ENCODE assay signal across 23 cellular contexts in the genomic region with DNA sequence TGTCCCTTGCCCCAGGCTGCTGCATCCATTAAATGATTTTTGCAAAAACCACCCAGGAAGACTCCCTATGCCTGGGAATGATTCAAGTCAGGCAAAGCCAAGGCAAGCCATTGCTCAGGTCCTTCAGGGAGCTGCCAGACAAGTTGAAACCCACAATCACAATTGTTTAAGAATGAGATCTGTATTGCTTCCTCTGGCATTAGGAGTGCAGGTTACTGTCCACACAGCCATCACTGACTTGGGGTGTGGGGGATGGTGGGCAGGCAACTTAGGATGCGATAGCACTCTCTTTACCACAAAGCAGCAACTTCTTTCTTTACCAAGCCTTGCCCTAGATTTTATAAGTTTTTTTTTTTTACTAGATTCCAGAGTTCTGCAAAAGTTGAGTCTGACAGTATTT. TPM values are rescaled to one million over a fixed set of nuclear protein-coding genes. Genes with fewer than 3 reads are reported as not detected.
A peak's percentile ranks its signal among the peaks of the same experiment; 100 is the strongest.
DNase-seq lines count a peak whose midpoint lies in the region; ATAC-seq, FAIRE-seq and TF ChIP-seq lines count a peak whose summit lies in the region.
"Had no signal": no experiment of that assay in that cellular context is flagged by ENCODE, and none has a peak within 500 bp of the region (broad histone marks: within the 10 kb centered on the region; RNA-seq: fewer than 3 reads in every experiment).

No MANE protein-coding gene starts in this region.

- H3K9me1 ChIP-seq in IMR-90 (ENCODE audit: insufficient read depth, low read length), result peaks cover 6% of the 10 kb centered on the region; the same call in 1 of the 2 replicates

- DNase-seq in CD8-positive, alpha-beta memory T cell, result no peak
- no peak for DNase-seq in IMR-90
- no peak for DNase-seq in astrocyte (ENCODE audit: low read depth)
- DNase-seq in naive thymus-derived CD8-positive, alpha-beta T cell, result no peak
- DNase-seq in SK-N-SH, result no peak
- no peak for DNase-seq in DMS114 treated with DMSO at 0.1 percent for 48 hours (lab: John Stamatoyannopoulos, UW; ENCODE audit: unreplicated experiment)
- no peak for DNase-seq in hepatocyte (ENCODE audit: low spot score)
- DNase-seq: activated CD4-positive, alpha-beta T cell treated with anti-CD3 and anti-CD28 coated beads, Interleukin-2, amount 10 ng/mL, durations not matched to agents 24 days and 14 days; activated gamma-delta T cell treated with Interleukin-2 at 50 U/mL for 16 hours; DMS79; foreskin melanocyte; left cardiac atrium; midbrain; NCI-H1105 treated with DMSO at 0.1 percent for 48 hours; NCI-H2081; NCI-H446; Peyer's patch; stimulated activated CD4-positive, alpha-beta T cell treated with anti-CD3 and anti-CD28 coated beads, Interleukin-2, amount 100 ng/mL, for 24 hours; stimulated activated naive CD4-positive, alpha-beta T cell treated with Interleukin-2 at 50 U/mL for 16 hours; tibial artery had no signal

- H2BK20ac ChIP-seq in IMR-90 (ENCODE audit: low read depth, low read length), result no peak overlapping the region

- no peaks in the 10 kb centered on the region for H3K9me3 Mint-ChIP-seq in CD8-positive, alpha-beta memory T cell
- H3K9me3 Mint-ChIP-seq in astrocyte (ENCODE audit: unreplicated experiment), result no peaks in the 10 kb centered on the region
- H3K9me3 Mint-ChIP-seq in naive thymus-derived CD8-positive, alpha-beta T cell, result no peaks in the 10 kb centered on the region
- H3K9me3 Mint-ChIP-seq: activated CD4-positive, alpha-beta T cell treated with anti-CD3 and anti-CD28 coated beads, Interleukin-2, amount 10 ng/mL, durations not matched to agents 24 days and 14 days had no signal

- no peak overlapping the region for H3K9ac ChIP-seq in IMR-90 (ENCODE audit: low read depth, low read length)
- no peak overlapping the region for H3K9ac ChIP-seq in astrocyte (ENCODE audit: low read length)
- no peak overlapping the region for H3K9ac ChIP-seq in SK-N-SH

- BruUV-seq in IMR-90 (replicated peaks; lab: Mats Ljungman, UMichigan), result no TSS peak

- H3K56ac ChIP-seq in IMR-90 (ENCODE audit: extremely low read depth, insufficient read depth, low read length), result no peak overlapping the region

- peaks cover 10% of the 10 kb centered on the region for H3F3A ChIP-seq in SK-N-SH (replicated peaks; ENCODE audit: insufficient read depth)

- no peak for TF ChIP-seq POLR2A in IMR-90 (IDR thresholded peaks at IDR 0.05; ENCODE audit: low read depth, low read length)

- no peak overlapping the region for H3K18ac ChIP-seq in IMR-90 (ENCODE audit: low read depth, low read length)

- POLR2A ChIA-PET in CD8-positive, alpha-beta memory T cell (lab: Charles Lee), result no interaction called here
- POLR2A ChIA-PET in IMR-90 (lab: Charles Lee; ENCODE audit: unreplicated experiment), result no interaction called here
- POLR2A ChIA-PET in naive thymus-derived CD8-positive, alpha-beta T cell (lab: Charles Lee), result no interaction called here
- POLR2A ChIA-PET in SK-N-SH (lab: Yijun Ruan, JAX), result no interaction called here

- H2AK9ac ChIP-seq in IMR-90 (replicated peaks; ENCODE audit: low read depth, low read length, poor library complexity), result no peak overlapping the region

- TF ChIP-seq RAD21 in IMR-90 (IDR thresholded peaks at IDR 0.05; ENCODE audit: low read length), result no peak
- TF ChIP-seq RAD21 in SK-N-SH (IDR thresholded peaks at IDR 0.05; ENCODE audit: low read length), result no peak

- TF ChIP-seq CTCF in IMR-90 (conservative IDR thresholded peaks at IDR 0.05; ENCODE audit: low read depth, low read length), result no peak
- no peak for TF ChIP-seq CTCF in astrocyte (IDR thresholded peaks at IDR 0.05; ENCODE audit: insufficient read depth, low read depth, low read length)
- TF ChIP-seq CTCF in SK-N-SH (IDR thresholded peaks at IDR 0.05), result no peak
- no peak for TF ChIP-seq CTCF in hepatocyte (IDR thresholded peaks at IDR 0.05; ENCODE audit: poor library complexity)

- no peak overlapping the region for H2AK5ac ChIP-seq in IMR-90 (ENCODE audit: low read depth, low read length)

- H3K79me1 ChIP-seq in IMR-90 (ENCODE audit: low read depth in 1 of 2, low read length in 2 of 2), result peaks cover 35 to 60% of the 10 kb centered on the region in 2 experiments

- no peak overlapping the region for H4K91ac ChIP-seq in IMR-90 (ENCODE audit: insufficient read depth, low read depth, low read length)

- no peak overlapping the region for H3K4ac ChIP-seq in IMR-90 (ENCODE audit: low read depth, low read length)

- in situ Hi-C loops in IMR-90 (cut with MboI; ENCODE audit: low sequenced_read_pairs), result no loop called here

- H3K27me3 Mint-ChIP-seq in CD8-positive, alpha-beta memory T cell, result peaks cover 0 to 3% of the 10 kb centered on the region in 2 donors
- H3K27me3 Mint-ChIP-seq in astrocyte (ENCODE audit: low read depth, unreplicated experiment), result no peaks in the 10 kb centered on the region
- H3K27me3 Mint-ChIP-seq in naive thymus-derived CD8-positive, alpha-beta T cell, result no peaks in the 10 kb centered on the region
- H3K27me3 Mint-ChIP-seq: activated CD4-positive, alpha-beta T cell treated with anti-CD3 and anti-CD28 coated beads, Interleukin-2, amount 10 ng/mL, durations not matched to agents 24 days and 14 days had no signal

- no peaks in the 10 kb centered on the region for H3K9me3 ChIP-seq in CD8-positive, alpha-beta memory T cell (ENCODE audit: low read length)
- H3K9me3 ChIP-seq in IMR-90 (ENCODE audit: control insufficient read depth, insufficient read depth, low read length) (no peaks in the 10 kb centered on the region), astrocyte (ENCODE audit: insufficient read depth, low read depth, low read length) (no peaks in the 10 kb centered on the region), SK-N-SH (no peaks in the 10 kb centered on the region), hepatocyte (ENCODE audit: low read depth) (no peaks in the 10 kb centered on the region)
- H3K9me3 ChIP-seq: Peyer's patch, tibial artery had no signal

- peak overlapping the region; percentile 65; the same call in 1 of the 2 replicates for H3K23ac ChIP-seq in IMR-90 (ENCODE audit: low read depth, low read length)

- no peak overlapping the region for H3K4me2 ChIP-seq in IMR-90 (ENCODE audit: low read depth, low read length)
- no peak overlapping the region for H3K4me2 ChIP-seq in astrocyte (ENCODE audit: low read length)
- H3K4me2 ChIP-seq in SK-N-SH, result no peak overlapping the region
- no peak overlapping the region for H3K4me2 ChIP-seq in hepatocyte

- dilution Hi-C loops in IMR-90 (cut with HindIII; ENCODE audit: low sequenced_read_pairs, unreplicated experiment), result no loop called here

- H2BK15ac ChIP-seq in IMR-90 (ENCODE audit: low read depth, low read length), result no peak overlapping the region

- H3K27ac Mint-ChIP-seq in CD8-positive, alpha-beta memory T cell, result peak overlapping the region in 3 of 8 donors; percentile 9 to 55 (median 32)
- peak overlapping the region; percentile 9 for H3K27ac Mint-ChIP-seq in astrocyte (ENCODE audit: unreplicated experiment)
- peak overlapping the region in 6 of 10 donors; percentile 0 to 86 (median 50) for H3K27ac Mint-ChIP-seq in naive thymus-derived CD8-positive, alpha-beta T cell
- H3K27ac Mint-ChIP-seq: activated CD4-positive, alpha-beta T cell treated with anti-CD3 and anti-CD28 coated beads, Interleukin-2, amount 10 ng/mL, durations not matched to agents 24 days and 14 days had no signal

- no peak overlapping the region for H2BK120ac ChIP-seq in IMR-90 (ENCODE audit: low read depth, low read length)

- H4K8ac ChIP-seq in IMR-90 (ENCODE audit: low read depth in 2 of 2, low read length in 2 of 2), result no peak overlapping the region

- no peaks in the 10 kb centered on the region for H3K9me2 ChIP-seq in SK-N-SH
- H3K9me2 ChIP-seq in hepatocyte (replicated peaks; ENCODE audit: insufficient read depth), result no peaks in the 10 kb centered on the region

- H3K27ac ChIP-seq in CD8-positive, alpha-beta memory T cell (ENCODE audit: low read depth, low read length), result no peak overlapping the region
- H3K27ac ChIP-seq in IMR-90 (ENCODE audit: insufficient read depth, low read length) (no peak overlapping the region), astrocyte (ENCODE audit: low read depth, low read length) (no peak overlapping the region), SK-N-SH (ENCODE audit: low read depth in 2 of 2, low read length in 1 of 2) (no peak overlapping the region), hepatocyte (no peak overlapping the region)
- H3K27ac ChIP-seq: cardiac muscle cell, Peyer's patch, tibial artery had no signal

- no peak for TF ChIP-seq EP300 in SK-N-SH (IDR thresholded peaks at IDR 0.05; ENCODE audit: borderline replicate concordance in 1 of 2, low read depth in 1 of 2, low read length in 1 of 2)

- FAIRE-seq in astrocyte (lab: Jason Lieb, UNC), result no peak

- CTCF ChIA-PET in CD8-positive, alpha-beta memory T cell (lab: Charles Lee), result no interaction called here
- CTCF ChIA-PET in IMR-90 (lab: Yijun Ruan, JAX) (interaction anchor here (0.7 to 1.0 kb wide), 2 partner anchors 102 to 1212 kb away, joined by 3 to 4 read pairs; no protein-coding TSS in a partner anchor), SK-N-SH (lab: Yijun Ruan, JAX) (interaction anchor here (0.9 kb wide), 1 partner anchor 81 kb away, joined by 5 read pairs; the partner anchor contains the start of gene NCK1)

- no peak for ATAC-seq in IMR-90 (ENCODE audit: low read depth)
- no peak for ATAC-seq in naive thymus-derived CD8-positive, alpha-beta T cell

- intact Hi-C loops in IMR-90 (cut with micrococcal nuclease), result no loop called here

- peaks cover 69 to 87% (median 87%) of the 10 kb centered on the region in 3 donors for H3K4me1 Mint-ChIP-seq in CD8-positive, alpha-beta memory T cell
- peaks cover 29% of the 10 kb centered on the region for H3K4me1 Mint-ChIP-seq in astrocyte (ENCODE audit: low read depth, unreplicated experiment)
- H3K4me1 Mint-ChIP-seq in naive thymus-derived CD8-positive, alpha-beta T cell, result peaks cover 22 to 71% (median 57%) of the 10 kb centered on the region in 4 donors

- H3K14ac ChIP-seq in IMR-90 (replicated peaks; ENCODE audit: low read depth, low read length), result 0 out of 2 replicates have a peak overlapping the region, but pooled peaks have one; percentile 30

- WGBS in IMR-90 (ENCODE audit: extremely low coverage in 2 of 2, insufficient read length in 1 of 2), 2 experiments, result no CpG with 5 or more reads among the region's 1 CpG
- 100% methylated on average over 1 of the region's 1 CpG for WGBS in SK-N-SH (ENCODE audit: low lambda C conversion rate)
- 95% methylated on average over 1 of the region's 1 CpG for WGBS in hepatocyte (ENCODE audit: low lambda C conversion rate, missing lambda C conversion rate)

- no peak overlapping the region for H4K5ac ChIP-seq in IMR-90 (ENCODE audit: low read depth, low read length)

- no peaks in the 10 kb centered on the region for H3K27me3 ChIP-seq in CD8-positive, alpha-beta memory T cell (ENCODE audit: insufficient read depth, low read length, poor library complexity, severe bottlenecking)
- H3K27me3 ChIP-seq in IMR-90 (ENCODE audit: control insufficient read depth, insufficient read depth, low read length) (no peaks in the 10 kb centered on the region), astrocyte (ENCODE audit: insufficient read depth, low read length) (no peaks in the 10 kb centered on the region), SK-N-SH (ENCODE audit: insufficient read depth) (no peaks in the 10 kb centered on the region), hepatocyte (no peaks in the 10 kb centered on the region)
- H3K27me3 ChIP-seq: cardiac muscle cell, Peyer's patch, tibial artery had no signal

- H4K20me1 ChIP-seq in IMR-90 (ENCODE audit: insufficient read depth, low read length), result peaks cover 8% of the 10 kb centered on the region
- H4K20me1 ChIP-seq in astrocyte (ENCODE audit: insufficient read depth, low read length), result peaks cover 26% of the 10 kb centered on the region
- no peaks in the 10 kb centered on the region for H4K20me1 ChIP-seq in SK-N-SH (ENCODE audit: insufficient read depth)
- H4K20me1 ChIP-seq in hepatocyte (ENCODE audit: insufficient read depth, poor library complexity, severe bottlenecking), result no peaks in the 10 kb centered on the region

- no peak overlapping the region for H3K4me3 ChIP-seq in CD8-positive, alpha-beta memory T cell (ENCODE audit: low read length)
- no peak overlapping the region for H3K4me3 ChIP-seq in IMR-90 (ENCODE audit: insufficient read depth, low read depth, low read length)
- H3K4me3 ChIP-seq in astrocyte (ENCODE audit: insufficient read depth, low read depth, low read length), result no peak overlapping the region
- no peak overlapping the region for H3K4me3 ChIP-seq in SK-N-SH (ENCODE audit: low read depth in 2 of 2, low read length in 1 of 2)
- no peak overlapping the region for H3K4me3 ChIP-seq in hepatocyte
- H3K4me3 ChIP-seq: cardiac muscle cell, Peyer's patch, skin epidermis, tibial artery had no signal

- H3K36me3 ChIP-seq in CD8-positive, alpha-beta memory T cell (ENCODE audit: insufficient read depth, low read length), result peaks cover 12% of the 10 kb centered on the region
- H3K36me3 ChIP-seq in IMR-90 (ENCODE audit: control insufficient read depth, insufficient read depth, low read length), result peaks cover 3% of the 10 kb centered on the region
- peaks cover 7% of the 10 kb centered on the region for H3K36me3 ChIP-seq in astrocyte (ENCODE audit: insufficient read depth, low read length)
- peaks cover 3 to 16% of the 10 kb centered on the region in 2 experiments for H3K36me3 ChIP-seq in SK-N-SH (replicated peaks in 1 of 2; ENCODE audit: control insufficient read depth in 1 of 2, insufficient read depth in 2 of 2, low read length in 1 of 2)
- H3K36me3 ChIP-seq in hepatocyte (replicated peaks; ENCODE audit: insufficient read depth, low read depth), result no peaks in the 10 kb centered on the region
- H3K36me3 ChIP-seq: cardiac muscle cell, Peyer's patch had no signal

- no peak overlapping the region for H2BK5ac ChIP-seq in IMR-90 (ENCODE audit: low read depth, low read length, poor library complexity, severe bottlenecking)

- H2AFZ ChIP-seq in IMR-90 (replicated peaks; ENCODE audit: low read length, poor library complexity) (no peak overlapping the region), astrocyte (ENCODE audit: low read depth, low read length) (no peak overlapping the region), SK-N-SH (ENCODE audit: low read depth) (no peak overlapping the region), hepatocyte (no peak overlapping the region)

- peaks cover 5 to 27% (median 15%) of the 10 kb centered on the region in 3 donors for H3K36me3 Mint-ChIP-seq in CD8-positive, alpha-beta memory T cell
- peaks cover 9% of the 10 kb centered on the region for H3K36me3 Mint-ChIP-seq in astrocyte (ENCODE audit: low read depth, unreplicated experiment)
- H3K36me3 Mint-ChIP-seq in naive thymus-derived CD8-positive, alpha-beta T cell, result peaks cover 0 to 32% (median 12%) of the 10 kb centered on the region in 3 donors

- peaks cover 22% of the 10 kb centered on the region for H3K4me1 ChIP-seq in CD8-positive, alpha-beta memory T cell (ENCODE audit: insufficient read depth, low read length)
- H3K4me1 ChIP-seq in IMR-90 (ENCODE audit: control insufficient read depth, insufficient read depth, low read length) (peaks cover 2% of the 10 kb centered on the region), astrocyte (ENCODE audit: insufficient read depth, low read length) (peaks cover 6% of the 10 kb centered on the region), SK-N-SH (ENCODE audit: control insufficient read depth in 1 of 2, insufficient read depth in 2 of 2, low read depth in 1 of 2, low read length in 1 of 2) (peaks cover 6 to 10% of the 10 kb centered on the region in 2 experiments; a peak in 3 of 4 replicates), hepatocyte (ENCODE audit: insufficient read depth) (peaks cover 5% of the 10 kb centered on the region)

- H3K79me2 ChIP-seq in astrocyte (ENCODE audit: insufficient read depth, low read length), result peaks cover 43% of the 10 kb centered on the region
- peaks cover 58% of the 10 kb centered on the region for H3K79me2 ChIP-seq in SK-N-SH (ENCODE audit: insufficient read depth)
- H3K79me2 ChIP-seq in hepatocyte, result peaks cover 51% of the 10 kb centered on the region

- peak overlapping the region in 4 of 7 donors; percentile 3 to 29 (median 6) for H3K4me3 Mint-ChIP-seq in CD8-positive, alpha-beta memory T cell
- H3K4me3 Mint-ChIP-seq in astrocyte (ENCODE audit: unreplicated experiment), result no peak overlapping the region
- H3K4me3 Mint-ChIP-seq in naive thymus-derived CD8-positive, alpha-beta T cell, result no peak overlapping the region
- H3K4me3 Mint-ChIP-seq: activated CD4-positive, alpha-beta T cell treated with anti-CD3 and anti-CD28 coated beads, Interleukin-2, amount 10 ng/mL, durations not matched to agents 24 days and 14 days had no signal

RNA-seq across cellular contexts. Expression of gene IL20RB, which starts 15.0 kb away (rescaled TPM):
- under 1 TPM; 0.71 to 0.96 TPM for total RNA-seq in CD8-positive, alpha-beta memory T cell
- 0.45 TPM for polyA plus RNA-seq in CD8-positive, alpha-beta memory T cell
- total RNA-seq in IMR-90 (2012; rRNA removed), result 0.56 and 0.72 TPM in 2 replicates
- polyA plus RNA-seq in IMR-90 (2012; rRNA removed), result 0.72 and 0.97 TPM in 2 replicates
- 0.38 and 0.62 TPM in 2 replicates for polyA plus RNA-seq in IMR-90 (2012; cell fraction: cytosol; rRNA removed)
- polyA plus RNA-seq in IMR-90 (2012; cell fraction: nucleus; rRNA removed; ENCODE audit: low replicate concordance), result 1.1 and 3.3 TPM in 2 replicates
- total RNA-seq in astrocyte, result 22.0 and 23.6 TPM in 2 replicates
- 1 to 10 TPM; 3.6 to 3.9 TPM for total RNA-seq in naive thymus-derived CD8-positive, alpha-beta T cell
- under 1 TPM in 1 of 3 donors, not detected in 2; 0.68 TPM for polyA plus RNA-seq in naive thymus-derived CD8-positive, alpha-beta T cell
- polyA plus RNA-seq in SK-N-SH (2012; rRNA removed), result 0.58 and 0.78 TPM in 2 replicates
- 0.33 and 0.43 TPM in 2 replicates for polyA plus RNA-seq in SK-N-SH (2012; cell fraction: cytosol; rRNA removed)
- polyA plus RNA-seq in SK-N-SH (2012; cell fraction: nucleus; rRNA removed), result 1.8 and 2.7 TPM in 2 replicates
- total RNA-seq in hepatocyte, result 0.48 and 0.50 TPM in 2 replicates
- 0.59 TPM in 1 of 2 replicates, not detected in the other for polyA plus RNA-seq in hepatocyte
- total RNA-seq: epithelial cell of proximal tubule had no signal

Comparison
In these comparisons a context has a peak if more than half of its experiments do, and no peak if none do; other contexts are left out.
1. H3K4me3 Mint-ChIP-seq: peak in CD8-positive, alpha-beta memory T cell (4 of 7); none in astrocyte (single experiment) and naive thymus-derived CD8-positive, alpha-beta T cell (0 of 10).